ENCODE assay signal across 8 cellular contexts in genomic region chr11:35619754-35620640, GRCh38. TPM values are rescaled to one million over a fixed set of nuclear protein-coding genes. Genes with fewer than 3 reads are reported as not detected.
DNase-seq lines count a peak whose midpoint lies in the region; ATAC-seq and TF ChIP-seq lines count a peak whose summit lies in the region.

No MANE protein-coding gene starts in this region.

- H3K4me1 Mint-ChIP-seq in CD8-positive, alpha-beta memory T cell = peaks cover 10 to 16% (median 11%) of the 10 kb centered on the region in 3 donors
- H3K4me1 Mint-ChIP-seq in stimulated activated memory B cell treated with anti-CD40 and anti-IgM and Interleukin-4, amounts not matched to agents 10 μg/mL and 1 μg/mL and 100 μg/mL, for 72 hours = peaks cover 16% of the 10 kb centered on the region

- TF ChIP-seq CTCF in GM20000 (IDR thresholded peaks at IDR 0.05; ENCODE audit: extremely low read depth, missing control alignments) = no peak
- peak; percentile 36 for TF ChIP-seq CTCF in brain microvascular endothelial cell (IDR thresholded peaks at IDR 0.05; ENCODE audit: low read depth, low read length, missing control alignments)

- H3K27me3 Mint-ChIP-seq in CD8-positive, alpha-beta memory T cell = peaks cover 31 to 72% of the 10 kb centered on the region in 2 donors
- peaks cover 32% of the 10 kb centered on the region for H3K27me3 Mint-ChIP-seq in stimulated activated memory B cell treated with anti-CD40 and anti-IgM and Interleukin-4, amounts not matched to agents 10 μg/mL and 1 μg/mL and 100 μg/mL, for 72 hours

- peaks cover 25% of the 10 kb centered on the region for H3K27me3 ChIP-seq in CD8-positive, alpha-beta memory T cell (ENCODE audit: insufficient read depth, low read length, poor library complexity, severe bottlenecking)
- H3K27me3 ChIP-seq in brain microvascular endothelial cell (replicated peaks) = no peaks in the 10 kb centered on the region

- CTCF ChIA-PET in CD8-positive, alpha-beta memory T cell (lab: Charles Lee) = no interaction called here

- H3K27ac ChIP-seq in CD8-positive, alpha-beta memory T cell (ENCODE audit: low read depth, low read length) = no peak overlapping the region
- H3K27ac ChIP-seq in brain microvascular endothelial cell = peak overlapping the region; percentile 87

- H3K36me3 Mint-ChIP-seq in CD8-positive, alpha-beta memory T cell = no peaks in the 10 kb centered on the region
- no peaks in the 10 kb centered on the region for H3K36me3 Mint-ChIP-seq in stimulated activated memory B cell treated with anti-CD40 and anti-IgM and Interleukin-4, amounts not matched to agents 10 μg/mL and 1 μg/mL and 100 μg/mL, for 72 hours

- DNase-seq in CD8-positive, alpha-beta memory T cell = no peak
- DNase-seq in GM20000 (ENCODE audit: low spot score) (peak; percentile 29), NCI-H2171 (lab: John Stamatoyannopoulos, UW) (peak; percentile 41), brain microvascular endothelial cell (peak; percentile 49), inferior parietal cortex (ENCODE audit: extremely low spot score) (peak; percentile 13)

- H3K27ac Mint-ChIP-seq in CD8-positive, alpha-beta memory T cell = no peak overlapping the region
- no peak overlapping the region for H3K27ac Mint-ChIP-seq in stimulated activated memory B cell treated with anti-CD40 and anti-IgM and Interleukin-4, amounts not matched to agents 10 μg/mL and 1 μg/mL and 100 μg/mL, for 72 hours

- no peak overlapping the region for H3K4me3 ChIP-seq in CD8-positive, alpha-beta memory T cell (ENCODE audit: low read length)
- peak overlapping the region; percentile 81 for H3K4me3 ChIP-seq in brain microvascular endothelial cell (ENCODE audit: low read depth, low read length)

- no peaks in the 10 kb centered on the region for H3K36me3 ChIP-seq in CD8-positive, alpha-beta memory T cell (ENCODE audit: insufficient read depth, low read length)
- no peaks in the 10 kb centered on the region for H3K36me3 ChIP-seq in brain microvascular endothelial cell (replicated peaks)

- no peaks in the 10 kb centered on the region for H3K9me3 ChIP-seq in CD8-positive, alpha-beta memory T cell (ENCODE audit: low read length)

- peaks cover 12% of the 10 kb centered on the region for H3K4me1 ChIP-seq in CD8-positive, alpha-beta memory T cell (ENCODE audit: insufficient read depth, low read length)

- peak overlapping the region; percentile 29 to 80 (median 60) for H3K4me3 Mint-ChIP-seq in CD8-positive, alpha-beta memory T cell
- peak overlapping the region; percentile 67 for H3K4me3 Mint-ChIP-seq in stimulated activated memory B cell treated with anti-CD40 and anti-IgM and Interleukin-4, amounts not matched to agents 10 μg/mL and 1 μg/mL and 100 μg/mL, for 72 hours

- H3K9me3 Mint-ChIP-seq in CD8-positive, alpha-beta memory T cell = no peaks in the 10 kb centered on the region
- H3K9me3 Mint-ChIP-seq in stimulated activated memory B cell treated with anti-CD40 and anti-IgM and Interleukin-4, amounts not matched to agents 10 μg/mL and 1 μg/mL and 100 μg/mL, for 72 hours = no peaks in the 10 kb centered on the region

- ATAC-seq in stimulated activated memory B cell treated with anti-CD40 and anti-IgM and Interleukin-4, amounts not matched to agents 10 μg/mL and 1 μg/mL and 100 μg/mL, for 72 hours = peak; percentile 26
- ATAC-seq in GM19467 (IDR thresholded peaks at IDR 0.05; ENCODE audit: unreplicated experiment) (no peak), HG03432 (IDR thresholded peaks at IDR 0.05; ENCODE audit: unreplicated experiment) (no peak)

- in situ Hi-C loops in brain microvascular endothelial cell (cut with HindIII; ENCODE audit: low pct_ligation_motif_present, low sequenced_read_pairs) = loop anchor here (25.0 kb wide), 1 partner anchor 642 kb away; no protein-coding TSS in a partner anchor

- POLR2A ChIA-PET in CD8-positive, alpha-beta memory T cell (lab: Charles Lee) = no interaction called here

RNA-seq across cellular contexts. Expression of gene FJX1, which starts 1.7 kb away (rescaled TPM):
- under 1 TPM; 0.26 to 0.69 TPM for total RNA-seq in CD8-positive, alpha-beta memory T cell
- polyA plus RNA-seq in CD8-positive, alpha-beta memory T cell = not detected

RNA-seq across cellular contexts. Expression of gene TRIM44, which starts 42.6 kb away (rescaled TPM):
- 10 to 100 TPM; 36.8 to 40.4 TPM for total RNA-seq in CD8-positive, alpha-beta memory T cell
- 40.4 TPM for polyA plus RNA-seq in CD8-positive, alpha-beta memory T cell

Comparison
In these comparisons a context has a peak if more than half of its experiments do, and no peak if none do; other contexts are left out.
1. DNase-seq: peak in GM20000 (single experiment), NCI-H2171 (single experiment), brain microvascular endothelial cell (single experiment) and inferior parietal cortex (single experiment); none in CD8-positive, alpha-beta memory T cell (0 of 5).